In genomic region chr3:12902181-12902999, GRCh38 we compare ENCODE assay signal across 17 cellular contexts.
DNase-seq lines count a peak whose midpoint lies in the region; ATAC-seq, FAIRE-seq and TF ChIP-seq lines count a peak whose summit lies in the region.
"Had no signal": no experiment of that assay in that cellular context is flagged by ENCODE, and none has a peak within 500 bp of the region (broad histone marks: within the 10 kb centered on the region; RNA-seq: fewer than 3 reads in every experiment).

No MANE protein-coding gene starts in this region.

- peak overlapping the region; percentile 66 to 98 (median 82) for H3K4me2 ChIP-seq in BLaER1 treated with 17β-estradiol and CSF1 and Interleukin-3, amounts not matched to agents 10 nM and 100 nM
- no peak overlapping the region for H3K4me2 ChIP-seq in K562 (ENCODE audit: insufficient read depth, low read length)

- no peak for TF ChIP-seq EP300 in K562 (IDR thresholded peaks at IDR 0.05; ENCODE audit: low read length)

- WGBS in K562 (ENCODE audit: insufficient coverage, low coverage, missing lambda C conversion rate) = 92% methylated on average over 23 of the region's 24 CpGs

- no peak for TF ChIP-seq RAD21 in K562 (CRISPR knock-in tag; conservative IDR thresholded peaks at IDR 0.05 in 1 of 2, IDR thresholded peaks at IDR 0.05 in 1 of 2)

- no peak overlapping the region for H2AFZ ChIP-seq in K562 (ENCODE audit: low read depth, low read length)
- H2AFZ ChIP-seq: parathyroid adenoma had no signal

- FAIRE-seq in GM12891 (lab: Jason Lieb, UNC) (peak; percentile 31), K562 (lab: Jason Lieb, UNC) (no peak)

- H3K9me1 ChIP-seq in K562 (ENCODE audit: control insufficient read depth, insufficient read depth, low read length) = no peaks in the 10 kb centered on the region

- peaks cover 40 to 99% (median 77%) of the 10 kb centered on the region in 11 experiments; a peak in 21 of 22 replicates for H4K20me1 ChIP-seq in BLaER1 treated with 17β-estradiol and CSF1 and Interleukin-3, amounts not matched to agents 10 nM and 100 nM
- no peaks in the 10 kb centered on the region; the same call in 1 of the 2 replicates for H4K20me1 ChIP-seq in K562 (replicated peaks; ENCODE audit: control insufficient read depth, insufficient read depth, low read length)

- TF ChIP-seq POLR2A in GM12891 (IDR thresholded peaks at IDR 0.05; ENCODE audit: low read depth, low read length) (no peak), K562 (conservative IDR thresholded peaks at IDR 0.05) (no peak)

- TF ChIP-seq CTCF in K562 (IDR thresholded peaks at IDR 0.05 in 2 of 3, conservative IDR thresholded peaks at IDR 0.05 in 1 of 3; ENCODE audit: insufficient read depth in 2 of 3, low read depth in 1 of 3, low read length in 3 of 3) = no peak
- TF ChIP-seq CTCF in nephron (IDR thresholded peaks at IDR 0.05; ENCODE audit: unreplicated experiment in 3 of 3) = no peak

- no TSS peak for BruUV-seq in K562 (replicated peaks; lab: Mats Ljungman, UMichigan)

- POLR2A ChIA-PET in K562 (lab: Yijun Ruan, JAX) = interaction anchor here (1.2 to 1.5 kb wide), 3 partner anchors 13 to 61 kb away, joined by 4 to 6 read pairs (median 5); partner anchors contain the start of gene RPL32

- H3K27me3 Mint-ChIP-seq in nephron (ENCODE audit: low read depth) = peaks cover 5% of the 10 kb centered on the region
- H3K27me3 Mint-ChIP-seq: activated naive CD4-positive, alpha-beta T cell treated with anti-CD3 and anti-CD28 coated beads, Interleukin-2, amount 50 U/mL, for 24 hours had no signal

- H3K4me3 ChIP-seq in BLaER1 treated with 17β-estradiol and CSF1 and Interleukin-3, amounts not matched to agents 10 nM and 100 nM = peak overlapping the region in 2 of 10 experiments; percentile 17 to 37; a peak in 1 of 20 replicates
- H3K4me3 ChIP-seq in K562 = no peak overlapping the region
- H3K4me3 ChIP-seq: colonic mucosa, suprapubic skin had no signal

- CTCF ChIA-PET in K562 (lab: Yijun Ruan, JAX; ENCODE audit: low intra/inter-chr PET ratio) = no interaction called here

- peaks cover 49 to 78% (median 66%) of the 10 kb centered on the region in 10 experiments for H3K4me1 ChIP-seq in BLaER1 treated with 17β-estradiol and CSF1 and Interleukin-3, amounts not matched to agents 10 nM and 100 nM
- H3K4me1 ChIP-seq in K562 (replicated peaks in 1 of 2; ENCODE audit: control insufficient read depth in 2 of 2, insufficient read depth in 2 of 2, low read length in 2 of 2) = peaks cover 0 to 45% of the 10 kb centered on the region in 2 experiments; a peak in 3 of 5 replicates
- H3K4me1 ChIP-seq: colonic mucosa, suprapubic skin had no signal

- H3K4me1 Mint-ChIP-seq in nephron = peaks cover 4% of the 10 kb centered on the region
- H3K4me1 Mint-ChIP-seq: activated naive CD4-positive, alpha-beta T cell treated with anti-CD3 and anti-CD28 coated beads, Interleukin-2, amount 50 U/mL, for 24 hours had no signal

- H3K27ac ChIP-seq in BLaER1 treated with 17β-estradiol and CSF1 and Interleukin-3, amounts not matched to agents 10 nM and 100 nM = peak overlapping the region in 8 of 11 experiments; percentile 9 to 62 (median 32); a peak in 12 of 22 replicates
- H3K27ac ChIP-seq in K562 (ENCODE audit: extremely low read depth, low read depth, low read length) = no peak overlapping the region
- H3K27ac ChIP-seq: colonic mucosa, foreskin keratinocyte, parathyroid adenoma, suprapubic skin had no signal

- peaks cover 42 to 92% (median 68%) of the 10 kb centered on the region in 11 experiments for H3K36me3 ChIP-seq in BLaER1 treated with 17β-estradiol and CSF1 and Interleukin-3, amounts not matched to agents 10 nM and 100 nM
- H3K36me3 ChIP-seq in K562 (ENCODE audit: control insufficient read depth, insufficient read depth, low read length) = peaks cover 72% of the 10 kb centered on the region; the same call in 2 of the 3 replicates
- H3K36me3 ChIP-seq: colonic mucosa had no signal

- intact Hi-C loops in K562 (cut with micrococcal nuclease) = no loop called here

- H3K27ac Mint-ChIP-seq in nephron = peak overlapping the region in 2 of 3 experiments; percentile 69 to 72
- H3K27ac Mint-ChIP-seq: activated naive CD4-positive, alpha-beta T cell treated with anti-CD3 and anti-CD28 coated beads, Interleukin-2, amount 50 U/mL, for 24 hours had no signal

- DNase-seq in GM12891 (ENCODE audit: insufficient read length, low spot score) = no peak
- DNase-seq in K562 (ENCODE audit: extremely low read depth in 1 of 4, low spot score in 3 of 4) = no peak
- DNase-seq in pons (ENCODE audit: low spot score) = no peak
- no peak for DNase-seq in midbrain (lab: John Stamatoyannopoulos, UW)
- DNase-seq in dedifferentiated amniotic fluid mesenchymal stem cell (ENCODE audit: extremely low spot score) = no peak
- DNase-seq: activated T-cell treated with anti-CD3 and anti-CD28 coated beads, Interleukin-2, amount 50 U/mL, for 1 hour; colonic mucosa; foreskin keratinocyte; NCI-H187 treated with DMSO at 0.1 percent for 48 hours; NCI-H446 treated with DMSO at 0.1 percent for 48 hours; SHP77; stimulated activated CD4-positive, alpha-beta T cell treated with anti-CD3 and anti-CD28 coated beads, Interleukin-2, amount 100 ng/mL, for 48 hours had no signal

- H3K9ac ChIP-seq in BLaER1 treated with 17β-estradiol and CSF1 and Interleukin-3, amounts not matched to agents 10 nM and 100 nM = peak overlapping the region in 7 of 11 experiments; percentile 7 to 56 (median 33); a peak in 11 of 22 replicates
- no peak overlapping the region for H3K9ac ChIP-seq in K562 (ENCODE audit: insufficient read depth in 1 of 2, low read depth in 2 of 2, low read length in 2 of 2)
- H3K9ac ChIP-seq: parathyroid adenoma had no signal

- no peaks in the 10 kb centered on the region for H3K9me3 Mint-ChIP-seq in nephron
- H3K9me3 Mint-ChIP-seq: activated naive CD4-positive, alpha-beta T cell treated with anti-CD3 and anti-CD28 coated beads, Interleukin-2, amount 50 U/mL, for 24 hours had no signal

- ATAC-seq in K562 = peak; percentile 19; the same call in 1 of the 3 replicates
- ATAC-seq: foreskin keratinocyte had no signal

- in situ Hi-C loops in K562 (cut with MboI) = no loop called here

- no peaks in the 10 kb centered on the region for H3K27me3 ChIP-seq in BLaER1 treated with 17β-estradiol and CSF1 and Interleukin-3, amounts not matched to agents 10 nM and 100 nM
- H3K27me3 ChIP-seq in K562 (ENCODE audit: control insufficient read depth in 2 of 2, insufficient read depth in 2 of 2, low read length in 2 of 2) = no peaks in the 10 kb centered on the region
- H3K27me3 ChIP-seq: colonic mucosa, foreskin keratinocyte, suprapubic skin had no signal

- no peaks in the 10 kb centered on the region for H3K79me2 ChIP-seq in K562 (ENCODE audit: control insufficient read depth, insufficient read depth, low read length)

- peaks cover 19% of the 10 kb centered on the region for H3K36me3 Mint-ChIP-seq in nephron (ENCODE audit: low read depth)

- no peak overlapping the region for H3K4me3 Mint-ChIP-seq in nephron
- H3K4me3 Mint-ChIP-seq: activated naive CD4-positive, alpha-beta T cell treated with anti-CD3 and anti-CD28 coated beads, Interleukin-2, amount 50 U/mL, for 24 hours had no signal

- H3K9me3 ChIP-seq in BLaER1 treated with 17β-estradiol and CSF1 and Interleukin-3, amounts not matched to agents 10 nM and 100 nM (replicated peaks in 1 of 11) = no peaks in the 10 kb centered on the region
- no peaks in the 10 kb centered on the region for H3K9me3 ChIP-seq in K562 (replicated peaks; ENCODE audit: control insufficient read depth, insufficient read depth, low read depth, low read length)
- H3K9me3 ChIP-seq: colonic mucosa, suprapubic skin had no signal

TF ChIP-seq in GM12891, 5 proteins besides CTCF, POLR2A, EP300 and RAD21:
- TF ChIP-seq POU2F2 (IDR thresholded peaks at IDR 0.05; ENCODE audit: low read depth, low read length) (no peak), POLR2AphosphoS5 (IDR thresholded peaks at IDR 0.05; ENCODE audit: low read depth, low read length) (no peak), TAF1 (IDR thresholded peaks at IDR 0.05; ENCODE audit: low read depth, low read length) (no peak), PAX5 (IDR thresholded peaks at IDR 0.05; ENCODE audit: insufficient read depth, low read length, severe bottlenecking) (no peak), SPI1 (IDR thresholded peaks at IDR 0.05; ENCODE audit: low read depth, low read length) (no peak)

TF ChIP-seq in K562, 482 proteins besides CTCF, POLR2A, EP300 and RAD21:
- TF ChIP-seq HMGN3 (IDR thresholded peaks at IDR 0.05; ENCODE audit: borderline replicate concordance, extremely low read depth, insufficient read length, low read depth, low read length) (peak; percentile 37), ZBTB1 (CRISPR knock-in tag; IDR thresholded peaks at IDR 0.05; ENCODE audit: borderline replicate concordance, low read depth) (no peak), ZBTB33 (CRISPR knock-in tag; IDR thresholded peaks at IDR 0.05) (peak; percentile 95), KLF10 (CRISPR knock-in tag; IDR thresholded peaks at IDR 0.05) (no peak)
- TF ChIP-seq, protein P1, sequence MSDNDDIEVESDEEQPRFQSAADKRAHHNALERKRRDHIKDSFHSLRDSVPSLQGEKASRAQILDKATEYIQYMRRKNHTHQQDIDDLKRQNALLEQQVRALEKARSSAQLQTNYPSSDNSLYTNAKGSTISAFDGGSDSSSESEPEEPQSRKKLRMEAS (CRISPR knock-in tag; IDR thresholded peaks at IDR 0.05) = no peak

Comparison
In these comparisons a context has a peak if more than half of its experiments do, and no peak if none do; other contexts are left out.
1. H3K9ac ChIP-seq: peak in BLaER1 treated with 17β-estradiol and CSF1 and Interleukin-3, amounts not matched to agents 10 nM and 100 nM (7 of 11); none in K562 (0 of 2).